ENCODE assay signal across 9 cellular contexts in the genomic region with DNA sequence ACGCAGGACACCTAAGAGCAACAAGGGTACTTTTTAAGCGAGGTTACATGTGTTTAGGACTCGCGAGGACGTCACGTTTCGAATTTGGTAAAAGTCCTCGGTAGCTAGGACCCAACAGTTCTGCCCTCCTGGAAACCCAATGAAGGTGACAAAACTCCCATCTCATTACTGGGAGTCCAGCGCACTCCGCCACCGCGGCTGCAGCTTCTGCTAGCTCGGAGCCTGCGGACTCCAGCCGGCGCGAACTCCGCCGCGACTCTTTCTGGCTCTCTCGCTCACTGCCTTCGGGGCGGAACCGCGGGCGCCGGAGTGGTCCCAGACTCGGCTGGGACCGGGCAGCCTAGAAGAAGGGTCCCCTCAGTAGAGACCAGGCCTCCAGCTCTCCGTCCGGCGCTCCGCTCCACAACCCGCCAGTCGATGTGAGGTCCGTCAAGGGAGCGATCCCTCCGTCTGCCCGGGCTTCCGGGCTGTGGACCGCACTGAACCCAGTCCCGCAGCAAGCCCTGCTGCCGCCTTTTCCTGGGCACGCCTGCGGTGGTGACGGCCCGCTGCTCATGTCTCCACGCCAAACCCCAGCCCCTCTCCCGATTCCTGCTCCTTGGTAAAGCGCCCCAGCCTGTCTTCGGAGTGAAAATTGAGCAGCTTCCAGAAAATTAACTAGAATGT. TPM values are rescaled to one million over a fixed set of nuclear protein-coding genes. Genes with fewer than 3 reads are reported as not detected.
A peak's percentile ranks its signal among the peaks of the same experiment; 100 is the strongest.
DNase-seq lines count a peak whose midpoint lies in the region; ATAC-seq lines count a peak whose summit lies in the region.
"Had no signal": no experiment of that assay in that cellular context is flagged by ENCODE, and none has a peak within 500 bp of the region (broad histone marks: within the 10 kb centered on the region; RNA-seq: fewer than 3 reads in every experiment).

No MANE protein-coding gene starts in this region.

- H3K27me3 Mint-ChIP-seq in dendritic cell treated with granulocyte-macrophage colony-stimulating factor and Interleukin-4, amounts not matched to agents 40 ng/mL and 50 ng/mL, for 4 days, result peaks cover 94% of the 10 kb centered on the region

- intact Hi-C loops in dendritic cell treated with granulocyte-macrophage colony-stimulating factor and Interleukin-4, amounts not matched to agents 40 ng/mL and 50 ng/mL, for 4 days (cut with micrococcal nuclease), result loop anchor here (10.0 kb wide), 1 partner anchor 977 kb away; no protein-coding TSS in a partner anchor

- DNase-seq in activated T-cell treated with anti-CD3 and anti-CD28 coated beads, Interleukin-2, amount 50 U/mL, for 1 hour, result peak; percentile 43
- DNase-seq in activated T-cell treated with anti-CD3 and anti-CD28 coated beads for 4 hours (no peak), NCI-H1436 (lab: John Stamatoyannopoulos, UW) (no peak), GF-D8 (lab: John Stamatoyannopoulos, UW) (no peak)

- H3K27ac ChIP-seq in mesodermal cell (ENCODE audit: low read depth, low read length, severe bottlenecking) (no peak overlapping the region), urinary bladder (ENCODE audit: low read depth) (no peak overlapping the region)
- H3K27ac ChIP-seq: C4-2B had no signal

- H3K36me3 Mint-ChIP-seq in dendritic cell treated with granulocyte-macrophage colony-stimulating factor and Interleukin-4, amounts not matched to agents 40 ng/mL and 50 ng/mL, for 4 days (ENCODE audit: low read depth), result peaks cover 6% of the 10 kb centered on the region

- H3K4me3 ChIP-seq in mesodermal cell (ENCODE audit: extremely low read depth, insufficient read depth, low read length, poor library complexity, severe bottlenecking) (peak overlapping the region; percentile 25), urinary bladder (ENCODE audit: low read depth, low read length) (peak overlapping the region; percentile 52)

- H3K9me3 Mint-ChIP-seq in dendritic cell treated with granulocyte-macrophage colony-stimulating factor and Interleukin-4, amounts not matched to agents 40 ng/mL and 50 ng/mL, for 4 days, result no peaks in the 10 kb centered on the region

- H3K4me1 ChIP-seq in mesodermal cell (ENCODE audit: control insufficient read depth, insufficient read depth, low read length, poor library complexity, severe bottlenecking), result peaks cover 22% of the 10 kb centered on the region
- H3K4me1 ChIP-seq in urinary bladder (ENCODE audit: insufficient read depth), result no peaks in the 10 kb centered on the region

- H3K36me3 ChIP-seq in mesodermal cell (ENCODE audit: control insufficient read depth, insufficient read depth, low read length) (no peaks in the 10 kb centered on the region), urinary bladder (ENCODE audit: insufficient read depth) (no peaks in the 10 kb centered on the region)

- peak overlapping the region; percentile 87 for H3K4me3 Mint-ChIP-seq in dendritic cell treated with granulocyte-macrophage colony-stimulating factor and Interleukin-4, amounts not matched to agents 40 ng/mL and 50 ng/mL, for 4 days

- ATAC-seq in HG03025 (IDR thresholded peaks at IDR 0.05; ENCODE audit: low FRiP score, unreplicated experiment), result no peak

- peak overlapping the region; percentile 42 for H3K27ac Mint-ChIP-seq in dendritic cell treated with granulocyte-macrophage colony-stimulating factor and Interleukin-4, amounts not matched to agents 40 ng/mL and 50 ng/mL, for 4 days

- peaks cover 44% of the 10 kb centered on the region for H3K4me1 Mint-ChIP-seq in dendritic cell treated with granulocyte-macrophage colony-stimulating factor and Interleukin-4, amounts not matched to agents 40 ng/mL and 50 ng/mL, for 4 days (ENCODE audit: low read depth)

- WGBS in mesodermal cell (ENCODE audit: insufficient coverage in 2 of 2), 2 experiments, result 2% methylated on average over 36 to 37 of the region's 51 CpGs
- 9% methylated on average over 51 of the region's 51 CpGs for WGBS in urinary bladder

- no peaks in the 10 kb centered on the region for H3K9me3 ChIP-seq in mesodermal cell (ENCODE audit: control insufficient read depth, low read length)

RNA-seq across cellular contexts. Expression of a gene that starts 3.0 kb away (rescaled TPM):
- 1.0 TPM for polyA plus RNA-seq in mesodermal cell (2013, experiment 1 of 2)
- polyA plus RNA-seq in mesodermal cell (2013, experiment 2 of 2), result 0.86 TPM
- 93.7 TPM for total RNA-seq in urinary bladder
- 144 TPM for polyA plus RNA-seq in urinary bladder
